ENCODE assay signal across 1 cellular context in the genomic region with DNA sequence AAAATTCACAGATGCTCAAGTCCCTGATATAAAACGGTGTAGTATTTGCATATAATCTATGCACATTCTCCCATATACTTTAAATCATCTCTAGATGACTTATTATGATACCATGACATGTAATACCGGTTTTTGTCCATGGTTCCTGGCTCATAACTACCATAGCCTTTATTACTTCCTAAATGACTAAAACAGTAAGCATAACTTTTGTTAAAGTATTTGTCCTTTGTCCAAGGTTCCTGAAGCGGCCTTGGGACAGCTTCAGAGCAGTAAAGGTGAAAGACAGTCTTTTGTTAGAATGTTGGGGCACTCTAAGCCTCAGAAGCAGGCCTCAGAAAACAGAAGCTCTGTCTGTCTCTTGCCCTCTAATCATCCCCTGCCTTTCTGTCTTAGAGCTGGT.
TF ChIP-seq lines count a peak whose summit lies in the region.

No MANE protein-coding gene starts in this region.

TF ChIP-seq in liver, 16 proteins besides CTCF, POLR2A, EP300 and RAD21 (continued from another document):
- TF ChIP-seq ZBTB33 (IDR thresholded peaks at IDR 0.05) (no peak), JUND (IDR thresholded peaks at IDR 0.05) (no peak), REST (IDR thresholded peaks at IDR 0.05) (no peak), EGR1 (IDR thresholded peaks at IDR 0.05; ENCODE audit: low read depth in 2 of 2) (no peak), FOXA2 (IDR thresholded peaks at IDR 0.05) (no peak), HNF4A (conservative IDR thresholded peaks at IDR 0.05) (no peak), NR2F2 (IDR thresholded peaks at IDR 0.05) (no peak), ATF3 (IDR thresholded peaks at IDR 0.05) (no peak), TAF1 (conservative IDR thresholded peaks at IDR 0.05) (no peak), HNF4G (IDR thresholded peaks at IDR 0.05) (no peak)
- TF ChIP-seq, protein P1, sequence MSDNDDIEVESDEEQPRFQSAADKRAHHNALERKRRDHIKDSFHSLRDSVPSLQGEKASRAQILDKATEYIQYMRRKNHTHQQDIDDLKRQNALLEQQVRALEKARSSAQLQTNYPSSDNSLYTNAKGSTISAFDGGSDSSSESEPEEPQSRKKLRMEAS (IDR thresholded peaks at IDR 0.05) = no peak
